In genomic region chr13:27794921-27795717, GRCh38 we compare ENCODE assay signal across 23 cellular contexts. TPM values are rescaled to one million over a fixed set of nuclear protein-coding genes. Genes with fewer than 3 reads are reported as not detected.
DNase-seq lines count a peak whose midpoint lies in the region; ATAC-seq and TF ChIP-seq lines count a peak whose summit lies in the region.
"Had no signal": no experiment of that assay in that cellular context is flagged by ENCODE, and none has a peak within 500 bp of the region (broad histone marks: within the 10 kb centered on the region; RNA-seq: fewer than 3 reads in every experiment).

No MANE protein-coding gene starts in this region.

- no peak for TF ChIP-seq CTCF in endodermal cell (conservative IDR thresholded peaks at IDR 0.05)

- H3K9me3 Mint-ChIP-seq in endodermal cell: no peaks in the 10 kb centered on the region
- H3K9me3 Mint-ChIP-seq: CD8-positive, alpha-beta T cell had no signal

- no peaks in the 10 kb centered on the region for H3K4me1 ChIP-seq in endodermal cell (ENCODE audit: control insufficient read depth, insufficient read depth, low read length)
- H3K4me1 ChIP-seq: BLaER1 had no signal

- H3K4me1 Mint-ChIP-seq in endodermal cell: peaks cover 4% of the 10 kb centered on the region

- no peaks in the 10 kb centered on the region for H3K36me3 Mint-ChIP-seq in endodermal cell (ENCODE audit: low read depth)
- H3K36me3 Mint-ChIP-seq: CD8-positive, alpha-beta T cell had no signal

- peaks cover 100% of the 10 kb centered on the region for H3K27me3 ChIP-seq in endodermal cell (ENCODE audit: control insufficient read depth, insufficient read depth, low read length, poor library complexity, severe bottlenecking)

- H3K27me3 Mint-ChIP-seq in endodermal cell (ENCODE audit: insufficient read depth): peaks cover 99% of the 10 kb centered on the region

- no peak overlapping the region for H3K27ac ChIP-seq in endodermal cell (ENCODE audit: low read depth, low read length)
- H3K27ac ChIP-seq: BLaER1, HL-60, Peyer's patch had no signal

- WGBS in endodermal cell (ENCODE audit: insufficient coverage in 1 of 2, insufficient read length in 1 of 2), 2 experiments: 4% methylated on average over 25 to 44 of the region's 44 CpGs

- DNase-seq in NCI-H748 (lab: John Stamatoyannopoulos, UW; ENCODE audit: unreplicated experiment) (peak; percentile 46), NCI-H748 treated with DMSO at 0.1 percent for 48 hours (lab: John Stamatoyannopoulos, UW) (no peak), endodermal cell (peak; percentile 73), mesenteric fat pad (ENCODE audit: low spot score) (peak; percentile 64), NCI-H187 treated with DMSO at 0.1 percent for 48 hours (lab: John Stamatoyannopoulos, UW) (no peak), GM19240 (ENCODE audit: insufficient read length, low spot score) (no peak)
- DNase-seq: CD8-positive, alpha-beta T cell; DND-41; GF-D8; HCEC 1CT; MV-4-11; NCI-H1417; NCI-H1930; Peyer's patch; SHP77 had no signal

- ATAC-seq in HG03520 (IDR thresholded peaks at IDR 0.05; ENCODE audit: unreplicated experiment) (no peak), GM21737 (IDR thresholded peaks at IDR 0.05; ENCODE audit: unreplicated experiment) (no peak)
- ATAC-seq: CD8-positive, alpha-beta T cell; K562; SK-N-SH treated with all-trans-retinoic acid at 6 μM for 48 hours had no signal

- no peak overlapping the region for H3K4me3 Mint-ChIP-seq in endodermal cell

- H3K4me3 ChIP-seq in endodermal cell (ENCODE audit: low read length): no peak overlapping the region
- H3K4me3 ChIP-seq: BLaER1, K562, Peyer's patch had no signal

- H3K9me3 ChIP-seq in endodermal cell (ENCODE audit: control insufficient read depth, low read length): peaks cover 6% of the 10 kb centered on the region
- H3K9me3 ChIP-seq: Peyer's patch had no signal

- no peaks in the 10 kb centered on the region for H3K36me3 ChIP-seq in endodermal cell (ENCODE audit: control insufficient read depth, insufficient read depth, low read length)
- H3K36me3 ChIP-seq: BLaER1, Peyer's patch had no signal

- H3K27ac Mint-ChIP-seq in endodermal cell: no peak overlapping the region
- H3K27ac Mint-ChIP-seq: CD8-positive, alpha-beta T cell had no signal

- no peak overlapping the region for H3K9ac ChIP-seq in endodermal cell (ENCODE audit: extremely low read depth, low read length, poor library complexity, severe bottlenecking)
- H3K9ac ChIP-seq: BLaER1 had no signal

RNA-seq across cellular contexts. Expression of gene GSX1, which starts 2.8 kb away (rescaled TPM):
- not detected for total RNA-seq in endodermal cell
- polyA plus RNA-seq in endodermal cell (2013, experiment 1 of 2): 5.7 TPM
- 4.6 TPM for polyA plus RNA-seq in endodermal cell (2013, experiment 2 of 2)
- not detected for total RNA-seq in mesenteric fat pad
- total RNA-seq: A172; CD8-positive, alpha-beta T cell; K562; NCI-H460; Peyer's patch had no signal
- polyA plus RNA-seq: K562 had no signal

Comparison
In these comparisons a context has a peak if more than half of its experiments do, and no peak if none do; other contexts are left out.
1. DNase-seq: peak in NCI-H748 (single experiment), endodermal cell (single experiment) and mesenteric fat pad (single experiment); none in NCI-H748 treated with DMSO at 0.1 percent for 48 hours (single experiment), NCI-H187 treated with DMSO at 0.1 percent for 48 hours (single experiment) and GM19240 (single experiment).